ENCODE assay signal across 9 cellular contexts in the genomic region with DNA sequence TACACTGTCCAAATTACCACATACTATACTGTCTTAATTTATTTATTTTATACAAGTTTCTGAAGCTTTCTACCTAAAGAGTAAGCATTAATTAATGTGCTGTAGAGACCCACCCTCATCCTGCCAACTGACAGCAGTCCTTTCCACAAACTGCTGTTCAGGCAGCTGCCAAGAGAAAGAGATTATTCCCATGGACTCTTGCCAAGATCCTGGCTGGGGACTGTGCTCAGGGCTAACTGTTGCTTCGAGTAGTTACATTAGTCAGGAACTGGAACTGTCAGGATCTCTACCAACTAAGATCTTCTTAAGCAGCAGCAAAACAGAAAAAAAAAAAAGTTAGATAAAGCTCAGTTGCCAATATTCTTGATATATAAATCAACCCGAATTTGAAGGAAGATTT.
DNase-seq lines count a peak whose midpoint lies in the region; ATAC-seq, FAIRE-seq and TF ChIP-seq lines count a peak whose summit lies in the region.
"Had no signal": no experiment of that assay in that cellular context is flagged by ENCODE, and none has a peak within 500 bp of the region (broad histone marks: within the 10 kb centered on the region; RNA-seq: fewer than 3 reads in every experiment).

No MANE protein-coding gene starts in this region.

- H3K9me3 ChIP-seq in left ventricle myocardium inferior (replicated peaks), result no peaks in the 10 kb centered on the region

- H3K27ac ChIP-seq in left ventricle myocardium inferior (replicated peaks), result no peak overlapping the region

- H3K4me1 ChIP-seq in left ventricle myocardium inferior, result peaks cover 24% of the 10 kb centered on the region

- FAIRE-seq in frontal cortex (lab: Jason Lieb, UNC), result no peak
- FAIRE-seq: GM12891 had no signal

- intact Hi-C loops in left ventricle myocardium inferior (cut with micrococcal nuclease), result no loop called here

- H3K4me3 ChIP-seq in left ventricle myocardium inferior, result no peak overlapping the region

- no peaks in the 10 kb centered on the region for H3K36me3 ChIP-seq in left ventricle myocardium inferior

- no peak for ATAC-seq in GM19463 (IDR thresholded peaks at IDR 0.05; ENCODE audit: unreplicated experiment)

- TF ChIP-seq CTCF in left ventricle myocardium inferior (IDR thresholded peaks at IDR 0.05; ENCODE audit: borderline replicate concordance), result no peak

- peak; percentile 52 for DNase-seq in A172 (ENCODE audit: low spot score)
- DNase-seq in LoVo (ENCODE audit: low spot score), result peak; percentile 27
- DNase-seq in RPMI7951 (ENCODE audit: low read depth), result peak; percentile 35
- peak; percentile 23 for DNase-seq in left ventricle myocardium inferior
- no peak for DNase-seq in NCI-H1436 treated with DMSO at 0.1 percent for 48 hours (lab: John Stamatoyannopoulos, UW)
- no peak for DNase-seq in frontal cortex (ENCODE audit: low spot score in 2 of 2)
- no peak for DNase-seq in 8988T

- H3K27me3 ChIP-seq in left ventricle myocardium inferior (ENCODE audit: low read depth), result no peaks in the 10 kb centered on the region

Comparison
In these comparisons a context has a peak if more than half of its experiments do, and no peak if none do; other contexts are left out.
1. DNase-seq: peak in A172 (single experiment), LoVo (single experiment), RPMI7951 (single experiment) and left ventricle myocardium inferior (single experiment); none in NCI-H1436 treated with DMSO at 0.1 percent for 48 hours (single experiment), frontal cortex (0 of 2) and 8988T (single experiment).